In the genomic region with DNA sequence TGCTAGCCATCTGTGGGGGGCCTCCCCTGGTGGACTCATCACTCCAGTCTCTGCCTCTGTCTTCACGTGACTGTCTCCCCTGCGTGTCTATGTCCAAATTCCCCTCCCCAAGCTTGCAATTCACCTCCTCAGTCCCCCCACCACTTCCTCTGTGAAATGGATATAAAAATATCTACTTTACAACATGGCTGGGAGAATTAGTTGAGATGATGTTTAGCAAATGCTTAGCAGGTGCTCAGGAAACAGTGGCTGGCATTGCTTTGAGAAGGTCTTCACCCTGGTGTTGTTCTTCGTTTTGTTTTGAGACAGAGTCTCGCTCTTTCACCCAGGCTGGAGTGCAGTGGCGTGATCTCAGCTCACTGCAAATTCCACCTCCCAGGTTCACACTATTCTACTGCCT, we compare ENCODE assay signal across 30 cellular contexts.
"Had no signal": no experiment of that assay in that cellular context is flagged by ENCODE, and none has a peak within 500 bp of the region (broad histone marks: within the 10 kb centered on the region; RNA-seq: fewer than 3 reads in every experiment).

No MANE protein-coding gene starts in this region.

- ATAC-seq: activated CD8-positive, alpha-beta T cell treated with anti-CD3 and anti-CD28 coated beads for 36 hours; activated T-cell treated with anti-CD3 and anti-CD28 coated beads, Interleukin-2, amount 50 U/mL, for 4 hours; activated T-helper 17 cell treated with anti-CD3 and anti-CD28 coated beads, Interleukin-2, amount 50 U/mL, for 72 hours; effector memory CD8-positive, alpha-beta T cell; foreskin keratinocyte; gastrocnemius medialis; WTC11 had no signal

- H3K9me3 ChIP-seq: esophagus muscularis mucosa, gastrocnemius medialis, heart left ventricle had no signal

- H3K4me1 Mint-ChIP-seq: WTC11 had no signal

- H3K27ac ChIP-seq: brain microvascular endothelial cell, esophagus muscularis mucosa, foreskin keratinocyte, gastrocnemius medialis, heart left ventricle, VCaP had no signal

- H3K36me3 ChIP-seq: brain microvascular endothelial cell, esophagus muscularis mucosa, gastrocnemius medialis, heart left ventricle had no signal

- H3K4me3 Mint-ChIP-seq: activated CD4-positive, alpha-beta T cell treated with anti-CD3 and anti-CD28 coated beads, Interleukin-2, amount 10 ng/mL, durations not matched to agents 7 days and 5 days; activated CD8-positive, alpha-beta T cell treated with anti-CD3 and anti-CD28 coated beads for 36 hours; activated naive CD8-positive, alpha-beta T cell; activated T-cell treated with anti-CD3 and anti-CD28 coated beads, Interleukin-2, amount 50 U/mL, for 4 hours; activated T-helper 17 cell treated with anti-CD3 and anti-CD28 coated beads, Interleukin-2, amount 50 U/mL, for 72 hours; central memory CD8-positive, alpha-beta T cell; effector memory CD8-positive, alpha-beta T cell; WTC11 had no signal

- DNase-seq: activated CD4-positive, alpha-beta T cell treated with anti-CD3 and anti-CD28 coated beads for 1 hour; activated CD4-positive, alpha-beta T cell treated with anti-CD3 and anti-CD28 coated beads for 4 hours; activated CD4-positive, alpha-beta T cell treated with anti-CD3 and anti-CD28 coated beads, Interleukin-2, amount 10 ng/mL, durations not matched to agents 7 days and 5 days; activated CD4-positive, alpha-beta T cell treated with anti-CD3 and anti-CD28 coated beads, Interleukin-2, amount 50 U/mL, for 48 hours; activated CD8-positive, alpha-beta memory T cell treated with anti-CD3 and anti-CD28 coated beads for 24 hours; activated CD8-positive, alpha-beta T cell treated with anti-CD3 and anti-CD28 coated beads for 36 hours; activated effector memory CD4-positive, alpha-beta T cell treated with Interleukin-2 at 50 U/mL for 16 hours; activated gamma-delta T cell treated with Interleukin-2 at 50 U/mL for 16 hours; activated naive CD4-positive, alpha-beta T cell treated with anti-CD3 and anti-CD28 coated beads, Interleukin-2, amount 50 U/mL, for 16 hours; activated naive CD4-positive, alpha-beta T cell treated with Interleukin-2 at 50 U/mL for 16 hours; activated T-cell treated with anti-CD3 and anti-CD28 coated beads, Interleukin-2, amount 50 U/mL, for 4 hours; amniotic stem cell; anterior cingulate cortex; brain microvascular endothelial cell; cortex of kidney; dermis blood vessel endothelial cell; effector CD4-positive, alpha-beta T cell; effector memory CD8-positive, alpha-beta T cell; erythroblast; foreskin keratinocyte; gastrocnemius medialis; glutamatergic neuron; heart left ventricle; T-helper 2 cell had no signal

- H3K4me3 ChIP-seq: esophagus muscularis mucosa, gastrocnemius medialis, heart left ventricle had no signal

- H3K27me3 Mint-ChIP-seq: activated naive CD8-positive, alpha-beta T cell; activated T-helper 17 cell treated with anti-CD3 and anti-CD28 coated beads, Interleukin-2, amount 50 U/mL, for 72 hours; central memory CD8-positive, alpha-beta T cell; effector memory CD8-positive, alpha-beta T cell had no signal

- H3K27me3 ChIP-seq: brain microvascular endothelial cell, esophagus muscularis mucosa, gastrocnemius medialis, heart left ventricle had no signal

- H3K4me1 ChIP-seq: foreskin keratinocyte, gastrocnemius medialis had no signal

- H3K36me3 Mint-ChIP-seq: activated naive CD8-positive, alpha-beta T cell; WTC11 had no signal

- H3K27ac Mint-ChIP-seq: activated CD4-positive, alpha-beta T cell treated with anti-CD3 and anti-CD28 coated beads, Interleukin-2, amount 10 ng/mL, durations not matched to agents 7 days and 5 days; activated CD8-positive, alpha-beta T cell treated with anti-CD3 and anti-CD28 coated beads for 36 hours; activated naive CD8-positive, alpha-beta T cell; activated T-helper 17 cell treated with anti-CD3 and anti-CD28 coated beads, Interleukin-2, amount 50 U/mL, for 72 hours; effector memory CD8-positive, alpha-beta T cell; WTC11 had no signal

- H3K9me3 Mint-ChIP-seq: activated CD4-positive, alpha-beta T cell treated with anti-CD3 and anti-CD28 coated beads, Interleukin-2, amount 10 ng/mL, durations not matched to agents 7 days and 5 days; activated CD8-positive, alpha-beta T cell treated with anti-CD3 and anti-CD28 coated beads for 36 hours; activated T-cell treated with anti-CD3 and anti-CD28 coated beads, Interleukin-2, amount 50 U/mL, for 4 hours; activated T-helper 17 cell treated with anti-CD3 and anti-CD28 coated beads, Interleukin-2, amount 50 U/mL, for 72 hours; central memory CD8-positive, alpha-beta T cell; effector memory CD8-positive, alpha-beta T cell; WTC11 had no signal
